In genomic region chr2:49961346-49961745, GRCh38 we compare ENCODE assay signal across 1 cellular context.
A peak's percentile ranks its signal among the peaks of the same experiment; 100 is the strongest.
TF ChIP-seq lines count a peak whose summit lies in the region.

No MANE protein-coding gene starts in this region.

TF ChIP-seq in HepG2, 621 proteins besides CTCF, POLR2A, EP300 and RAD21:
- TF ChIP-seq TOPORS (CRISPR knock-in tag; IDR thresholded peaks at IDR 0.05) (no peak), MAFF (IDR thresholded peaks at IDR 0.05; ENCODE audit: low read depth, low read length) (peak; percentile 50), MAFK (conservative IDR thresholded peaks at IDR 0.05 in 1 of 2, IDR thresholded peaks at IDR 0.05 in 1 of 2; ENCODE audit: low read length in 2 of 2) (peak; percentile 72; a peak in 3 of 4 replicates)
